1 cellular context compared by ENCODE assay signal in genomic region chr17:42980766-42981397, GRCh38.
A peak's percentile ranks its signal among the peaks of the same experiment; 100 is the strongest.
TF ChIP-seq lines count a peak whose summit lies in the region.

No MANE protein-coding gene starts in this region.

TF ChIP-seq in HepG2, 621 proteins besides CTCF, POLR2A, EP300 and RAD21 (continued from another document and continues in another):
- TF ChIP-seq ZBTB40 (IDR thresholded peaks at IDR 0.05) (no peak), ZBTB40 (CRISPR knock-in tag; IDR thresholded peaks at IDR 0.05) (peak; percentile 55; the same call in 1 of the 2 replicates), FOSL2 (CRISPR knock-in tag; IDR thresholded peaks at IDR 0.05) (no peak; the same call in 1 of the 2 replicates), ZNF570 (CRISPR knock-in tag; IDR thresholded peaks at IDR 0.05; ENCODE audit: borderline replicate concordance) (no peak), CENPT (CRISPR knock-in tag; IDR thresholded peaks at IDR 0.05; ENCODE audit: low read depth) (peak; percentile 66; the same call in 1 of the 2 replicates), ZNF264 (CRISPR knock-in tag; IDR thresholded peaks at IDR 0.05) (peak; percentile 31; the same call in 1 of the 2 replicates), ZNF75D (CRISPR knock-in tag; IDR thresholded peaks at IDR 0.05; ENCODE audit: borderline replicate concordance) (no peak), HOXA7 (CRISPR knock-in tag; IDR thresholded peaks at IDR 0.05) (no peak), GABPA (IDR thresholded peaks at IDR 0.05; ENCODE audit: low read depth, low read length) (no peak), GABPA (CRISPR knock-in tag; IDR thresholded peaks at IDR 0.05; ENCODE audit: low read depth) (no peak), PHF20 (CRISPR knock-in tag; IDR thresholded peaks at IDR 0.05) (no peak), IRF2 (CRISPR knock-in tag; IDR thresholded peaks at IDR 0.05) (0 out of 2 replicates have a peak, but pooled peaks have one; percentile 39), NR1H2 (CRISPR knock-in tag; IDR thresholded peaks at IDR 0.05; ENCODE audit: borderline replicate concordance, low read depth) (peak; percentile 71), HIVEP1 (CRISPR knock-in tag; IDR thresholded peaks at IDR 0.05) (0 out of 2 replicates have a peak, but pooled peaks have one; percentile 6), ZNF773 (CRISPR knock-in tag; IDR thresholded peaks at IDR 0.05; ENCODE audit: borderline replicate concordance) (no peak; the same call in 1 of the 2 replicates), TBL1XR1 (IDR thresholded peaks at IDR 0.05; ENCODE audit: borderline replicate concordance, low read length, partially characterized antibody) (no peak), ZNF503 (CRISPR knock-in tag; IDR thresholded peaks at IDR 0.05) (no peak), GTF2F1 (IDR thresholded peaks at IDR 0.05; ENCODE audit: low read length) (no peak), ARHGAP35 (CRISPR knock-in tag; IDR thresholded peaks at IDR 0.05; ENCODE audit: borderline replicate concordance) (no peak), ZNF776 (CRISPR knock-in tag; IDR thresholded peaks at IDR 0.05) (peak; percentile 56; the same call in 1 of the 2 replicates), ZNF552 (CRISPR knock-in tag; IDR thresholded peaks at IDR 0.05; ENCODE audit: borderline replicate concordance) (no peak), SRY (CRISPR knock-in tag; IDR thresholded peaks at IDR 0.05) (peak; percentile 99), TCF12 (IDR thresholded peaks at IDR 0.05) (no peak), TCF12 (CRISPR knock-in tag; IDR thresholded peaks at IDR 0.05) (no peak), MAFK (conservative IDR thresholded peaks at IDR 0.05 in 1 of 2, IDR thresholded peaks at IDR 0.05 in 1 of 2; ENCODE audit: low read length in 2 of 2) (no peak), LCORL (IDR thresholded peaks at IDR 0.05) (no peak), LCORL (CRISPR knock-in tag; IDR thresholded peaks at IDR 0.05) (peak; percentile 43; the same call in 1 of the 2 replicates), NRL (CRISPR knock-in tag; IDR thresholded peaks at IDR 0.05; ENCODE audit: borderline replicate concordance) (peak; percentile 60; the same call in 1 of the 2 replicates), FOXK2 (IDR thresholded peaks at IDR 0.05) (no peak), HOXD1 (CRISPR knock-in tag; IDR thresholded peaks at IDR 0.05) (no peak), YEATS4 (CRISPR knock-in tag; IDR thresholded peaks at IDR 0.05; ENCODE audit: borderline replicate concordance) (peak; percentile 74), ZNF350 (CRISPR knock-in tag; IDR thresholded peaks at IDR 0.05; ENCODE audit: borderline replicate concordance, low read depth) (no peak; the same call in 1 of the 2 replicates), ZGPAT (CRISPR knock-in tag; IDR thresholded peaks at IDR 0.05) (no peak; the same call in 1 of the 2 replicates), ZBTB21 (CRISPR knock-in tag; IDR thresholded peaks at IDR 0.05) (no peak), ZNF557 (CRISPR knock-in tag; IDR thresholded peaks at IDR 0.05) (no peak), ARNTL (CRISPR knock-in tag; IDR thresholded peaks at IDR 0.05) (no peak; the same call in 1 of the 2 replicates), ZNF124 (CRISPR knock-in tag; IDR thresholded peaks at IDR 0.05) (no peak), MED1 (CRISPR knock-in tag; IDR thresholded peaks at IDR 0.05) (no peak; the same call in none of the 2 replicates)
- TF ChIP-seq, protein P1, sequence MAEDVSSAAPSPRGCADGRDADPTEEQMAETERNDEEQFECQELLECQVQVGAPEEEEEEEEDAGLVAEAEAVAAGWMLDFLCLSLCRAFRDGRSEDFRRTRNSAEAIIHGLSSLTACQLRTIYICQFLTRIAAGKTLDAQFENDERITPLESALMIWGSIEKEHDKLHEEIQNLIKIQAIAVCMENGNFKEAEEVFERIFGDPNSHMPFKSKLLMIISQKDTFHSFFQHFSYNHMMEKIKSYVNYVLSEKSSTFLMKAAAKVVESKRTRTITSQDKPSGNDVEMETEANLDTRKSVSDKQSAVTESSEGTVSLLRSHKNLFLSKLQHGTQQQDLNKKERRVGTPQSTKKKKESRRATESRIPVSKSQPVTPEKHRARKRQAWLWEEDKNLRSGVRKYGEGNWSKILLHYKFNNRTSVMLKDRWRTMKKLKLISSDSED (CRISPR knock-in tag; IDR thresholded peaks at IDR 0.05) = no peak
- TF ChIP-seq, protein P2, sequence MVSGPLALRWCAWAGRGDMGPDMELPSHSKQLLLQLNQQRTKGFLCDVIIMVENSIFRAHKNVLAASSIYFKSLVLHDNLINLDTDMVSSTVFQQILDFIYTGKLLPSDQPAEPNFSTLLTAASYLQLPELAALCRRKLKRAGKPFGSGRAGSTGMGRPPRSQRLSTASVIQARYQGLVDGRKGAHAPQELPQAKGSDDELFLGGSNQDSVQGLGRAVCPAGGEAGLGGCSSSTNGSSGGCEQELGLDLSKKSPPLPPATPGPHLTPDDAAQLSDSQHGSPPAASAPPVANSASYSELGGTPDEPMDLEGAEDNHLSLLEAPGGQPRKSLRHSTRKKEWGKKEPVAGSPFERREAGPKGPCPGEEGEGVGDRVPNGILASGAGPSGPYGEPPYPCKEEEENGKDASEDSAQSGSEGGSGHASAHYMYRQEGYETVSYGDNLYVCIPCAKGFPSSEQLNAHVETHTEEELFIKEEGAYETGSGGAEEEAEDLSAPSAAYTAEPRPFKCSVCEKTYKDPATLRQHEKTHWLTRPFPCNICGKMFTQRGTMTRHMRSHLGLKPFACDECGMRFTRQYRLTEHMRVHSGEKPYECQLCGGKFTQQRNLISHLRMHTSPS (CRISPR knock-in tag; IDR thresholded peaks at IDR 0.05; ENCODE audit: low read depth) = peak; percentile 75; the same call in 1 of the 2 replicates
- TF ChIP-seq, protein P3, sequence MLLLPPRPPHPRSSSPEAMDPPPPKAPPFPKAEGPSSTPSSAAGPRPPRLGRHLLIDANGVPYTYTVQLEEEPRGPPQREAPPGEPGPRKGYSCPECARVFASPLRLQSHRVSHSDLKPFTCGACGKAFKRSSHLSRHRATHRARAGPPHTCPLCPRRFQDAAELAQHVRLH (CRISPR knock-in tag; IDR thresholded peaks at IDR 0.05; ENCODE audit: borderline replicate concordance, low read depth) = no peak
- TF ChIP-seq, protein P4, sequence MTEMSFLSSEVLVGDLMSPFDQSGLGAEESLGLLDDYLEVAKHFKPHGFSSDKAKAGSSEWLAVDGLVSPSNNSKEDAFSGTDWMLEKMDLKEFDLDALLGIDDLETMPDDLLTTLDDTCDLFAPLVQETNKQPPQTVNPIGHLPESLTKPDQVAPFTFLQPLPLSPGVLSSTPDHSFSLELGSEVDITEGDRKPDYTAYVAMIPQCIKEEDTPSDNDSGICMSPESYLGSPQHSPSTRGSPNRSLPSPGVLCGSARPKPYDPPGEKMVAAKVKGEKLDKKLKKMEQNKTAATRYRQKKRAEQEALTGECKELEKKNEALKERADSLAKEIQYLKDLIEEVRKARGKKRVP (CRISPR knock-in tag; IDR thresholded peaks at IDR 0.05) = no peak
- TF ChIP-seq, protein P5, sequence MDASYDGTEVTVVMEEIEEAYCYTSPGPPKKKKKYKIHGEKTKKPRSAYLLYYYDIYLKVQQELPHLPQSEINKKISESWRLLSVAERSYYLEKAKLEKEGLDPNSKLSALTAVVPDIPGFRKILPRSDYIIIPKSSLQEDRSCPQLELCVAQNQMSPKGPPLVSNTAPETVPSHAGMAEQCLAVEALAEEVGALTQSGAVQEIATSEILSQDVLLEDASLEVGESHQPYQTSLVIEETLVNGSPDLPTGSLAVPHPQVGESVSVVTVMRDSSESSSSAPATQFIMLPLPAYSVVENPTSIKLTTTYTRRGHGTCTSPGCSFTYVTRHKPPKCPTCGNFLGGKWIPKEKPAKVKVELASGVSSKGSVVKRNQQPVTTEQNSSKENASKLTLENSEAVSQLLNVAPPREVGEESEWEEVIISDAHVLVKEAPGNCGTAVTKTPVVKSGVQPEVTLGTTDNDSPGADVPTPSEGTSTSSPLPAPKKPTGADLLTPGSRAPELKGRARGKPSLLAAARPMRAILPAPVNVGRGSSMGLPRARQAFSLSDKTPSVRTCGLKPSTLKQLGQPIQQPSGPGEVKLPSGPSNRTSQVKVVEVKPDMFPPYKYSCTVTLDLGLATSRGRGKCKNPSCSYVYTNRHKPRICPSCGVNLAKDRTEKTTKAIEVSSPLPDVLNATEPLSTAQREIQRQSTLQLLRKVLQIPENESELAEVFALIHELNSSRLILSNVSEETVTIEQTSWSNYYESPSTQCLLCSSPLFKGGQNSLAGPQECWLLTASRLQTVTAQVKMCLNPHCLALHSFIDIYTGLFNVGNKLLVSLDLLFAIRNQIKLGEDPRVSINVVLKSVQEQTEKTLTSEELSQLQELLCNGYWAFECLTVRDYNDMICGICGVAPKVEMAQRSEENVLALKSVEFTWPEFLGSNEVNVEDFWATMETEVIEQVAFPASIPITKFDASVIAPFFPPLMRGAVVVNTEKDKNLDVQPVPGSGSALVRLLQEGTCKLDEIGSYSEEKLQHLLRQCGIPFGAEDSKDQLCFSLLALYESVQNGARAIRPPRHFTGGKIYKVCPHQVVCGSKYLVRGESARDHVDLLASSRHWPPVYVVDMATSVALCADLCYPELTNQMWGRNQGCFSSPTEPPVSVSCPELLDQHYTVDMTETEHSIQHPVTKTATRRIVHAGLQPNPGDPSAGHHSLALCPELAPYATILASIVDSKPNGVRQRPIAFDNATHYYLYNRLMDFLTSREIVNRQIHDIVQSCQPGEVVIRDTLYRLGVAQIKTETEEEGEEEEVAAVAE (CRISPR knock-in tag; IDR thresholded peaks at IDR 0.05; ENCODE audit: borderline replicate concordance) = peak; percentile 44; the same call in 1 of the 2 replicates
